Comparison of ENCODE assay signal across 1 cellular context in the genomic region with DNA sequence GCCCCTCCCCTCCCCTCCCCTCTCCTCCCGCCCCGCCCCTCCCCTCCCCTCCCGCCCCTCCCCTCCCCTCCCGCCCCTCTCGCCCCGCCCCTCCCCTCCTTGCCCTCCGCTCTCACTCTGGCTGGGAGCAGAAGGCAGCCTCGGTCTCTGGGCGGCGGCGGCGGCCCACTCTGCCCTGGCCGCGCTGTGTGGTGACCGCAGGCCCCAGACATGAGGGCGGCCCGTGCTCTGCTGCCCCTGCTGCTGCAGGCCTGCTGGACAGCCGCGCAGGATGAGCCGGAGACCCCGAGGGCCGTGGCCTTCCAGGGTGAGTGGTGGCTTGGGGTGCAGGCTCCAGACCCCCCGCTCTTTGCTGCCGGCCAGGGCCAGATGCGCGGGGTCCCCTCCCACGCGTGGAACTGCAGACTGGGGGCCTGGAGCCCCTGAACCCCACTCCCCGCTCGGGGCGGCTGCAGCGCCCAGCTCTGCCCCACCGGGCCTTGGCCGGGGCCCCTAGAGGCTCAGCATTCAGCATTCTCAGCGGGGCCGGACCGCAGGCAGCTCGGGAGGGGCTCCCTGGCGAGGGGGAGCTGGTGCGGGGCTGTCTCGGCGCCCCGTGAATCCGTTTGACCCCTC.
TF ChIP-seq lines count a peak whose summit lies in the region.

A gene with protein sequence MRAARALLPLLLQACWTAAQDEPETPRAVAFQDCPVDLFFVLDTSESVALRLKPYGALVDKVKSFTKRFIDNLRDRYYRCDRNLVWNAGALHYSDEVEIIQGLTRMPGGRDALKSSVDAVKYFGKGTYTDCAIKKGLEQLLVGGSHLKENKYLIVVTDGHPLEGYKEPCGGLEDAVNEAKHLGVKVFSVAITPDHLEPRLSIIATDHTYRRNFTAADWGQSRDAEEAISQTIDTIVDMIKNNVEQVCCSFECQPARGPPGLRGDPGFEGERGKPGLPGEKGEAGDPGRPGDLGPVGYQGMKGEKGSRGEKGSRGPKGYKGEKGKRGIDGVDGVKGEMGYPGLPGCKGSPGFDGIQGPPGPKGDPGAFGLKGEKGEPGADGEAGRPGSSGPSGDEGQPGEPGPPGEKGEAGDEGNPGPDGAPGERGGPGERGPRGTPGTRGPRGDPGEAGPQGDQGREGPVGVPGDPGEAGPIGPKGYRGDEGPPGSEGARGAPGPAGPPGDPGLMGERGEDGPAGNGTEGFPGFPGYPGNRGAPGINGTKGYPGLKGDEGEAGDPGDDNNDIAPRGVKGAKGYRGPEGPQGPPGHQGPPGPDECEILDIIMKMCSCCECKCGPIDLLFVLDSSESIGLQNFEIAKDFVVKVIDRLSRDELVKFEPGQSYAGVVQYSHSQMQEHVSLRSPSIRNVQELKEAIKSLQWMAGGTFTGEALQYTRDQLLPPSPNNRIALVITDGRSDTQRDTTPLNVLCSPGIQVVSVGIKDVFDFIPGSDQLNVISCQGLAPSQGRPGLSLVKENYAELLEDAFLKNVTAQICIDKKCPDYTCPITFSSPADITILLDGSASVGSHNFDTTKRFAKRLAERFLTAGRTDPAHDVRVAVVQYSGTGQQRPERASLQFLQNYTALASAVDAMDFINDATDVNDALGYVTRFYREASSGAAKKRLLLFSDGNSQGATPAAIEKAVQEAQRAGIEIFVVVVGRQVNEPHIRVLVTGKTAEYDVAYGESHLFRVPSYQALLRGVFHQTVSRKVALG (plus strand): TSS at position 130 of the 615 bp plus-strand sequence. CDS start 81 bp downstream, at position 211.

TF ChIP-seq in IMR-90, 13 proteins besides CTCF, POLR2A, EP300 and RAD21 (continued from another document):
- TF ChIP-seq, protein P1, sequence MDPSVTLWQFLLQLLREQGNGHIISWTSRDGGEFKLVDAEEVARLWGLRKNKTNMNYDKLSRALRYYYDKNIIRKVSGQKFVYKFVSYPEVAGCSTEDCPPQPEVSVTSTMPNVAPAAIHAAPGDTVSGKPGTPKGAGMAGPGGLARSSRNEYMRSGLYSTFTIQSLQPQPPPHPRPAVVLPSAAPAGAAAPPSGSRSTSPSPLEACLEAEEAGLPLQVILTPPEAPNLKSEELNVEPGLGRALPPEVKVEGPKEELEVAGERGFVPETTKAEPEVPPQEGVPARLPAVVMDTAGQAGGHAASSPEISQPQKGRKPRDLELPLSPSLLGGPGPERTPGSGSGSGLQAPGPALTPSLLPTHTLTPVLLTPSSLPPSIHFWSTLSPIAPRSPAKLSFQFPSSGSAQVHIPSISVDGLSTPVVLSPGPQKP (IDR thresholded peaks at IDR 0.05; ENCODE audit: borderline replicate concordance, low read depth, low read length), result no peak
- TF ChIP-seq MXI1 (IDR thresholded peaks at IDR 0.05; ENCODE audit: borderline replicate concordance, low read depth, low read length) (peak; percentile 40; the same call in 1 of the 2 replicates), RFX5 (IDR thresholded peaks at IDR 0.05; ENCODE audit: low read depth, low read length) (no peak), NFE2L2 (IDR thresholded peaks at IDR 0.05; ENCODE audit: low read depth, low read length) (no peak), FOS (IDR thresholded peaks at IDR 0.05; ENCODE audit: low read depth, low read length) (no peak), CHD1 (IDR thresholded peaks at IDR 0.05; ENCODE audit: low read depth, low read length) (0 out of 2 replicates have a peak, but pooled peaks have one; percentile 16), CEBPB (IDR thresholded peaks at IDR 0.05; ENCODE audit: low read depth, low read length) (no peak), MAZ (IDR thresholded peaks at IDR 0.05; ENCODE audit: borderline replicate concordance, low read depth, low read length) (peak; percentile 59; the same call in 1 of the 2 replicates), MAFK (IDR thresholded peaks at IDR 0.05; ENCODE audit: low read depth, low read length) (no peak), SMC3 (IDR thresholded peaks at IDR 0.05; ENCODE audit: low read depth, low read length) (no peak), RCOR1 (IDR thresholded peaks at IDR 0.05; ENCODE audit: insufficient replicate concordance, low read length) (no peak)
- TF ChIP-seq, protein P2, sequence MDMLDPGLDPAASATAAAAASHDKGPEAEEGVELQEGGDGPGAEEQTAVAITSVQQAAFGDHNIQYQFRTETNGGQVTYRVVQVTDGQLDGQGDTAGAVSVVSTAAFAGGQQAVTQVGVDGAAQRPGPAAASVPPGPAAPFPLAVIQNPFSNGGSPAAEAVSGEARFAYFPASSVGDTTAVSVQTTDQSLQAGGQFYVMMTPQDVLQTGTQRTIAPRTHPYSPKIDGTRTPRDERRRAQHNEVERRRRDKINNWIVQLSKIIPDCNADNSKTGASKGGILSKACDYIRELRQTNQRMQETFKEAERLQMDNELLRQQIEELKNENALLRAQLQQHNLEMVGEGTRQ (IDR thresholded peaks at IDR 0.05; ENCODE audit: low read depth, low read length), result no peak
